In the genomic region with DNA sequence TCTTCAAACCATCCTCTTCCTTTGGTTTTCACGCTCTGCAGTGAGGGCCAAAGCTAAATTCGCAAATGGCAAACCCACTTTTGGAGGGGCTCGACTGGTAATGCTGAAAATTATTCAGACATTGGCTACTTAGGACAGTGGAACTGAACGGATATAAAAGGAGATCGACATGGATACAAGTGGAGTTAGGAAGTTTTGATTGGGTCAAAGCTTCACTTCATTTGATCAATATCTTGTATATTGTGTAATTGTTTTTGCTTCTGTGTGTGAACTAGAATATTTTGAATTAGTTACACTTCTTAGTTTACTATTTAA, we compare ENCODE assay signal across 10 cellular contexts. TPM values are rescaled to one million over a fixed set of nuclear protein-coding genes. Genes with fewer than 3 reads are reported as not detected.
A peak's percentile ranks its signal among the peaks of the same experiment; 100 is the strongest.
DNase-seq lines count a peak whose midpoint lies in the region; ATAC-seq and TF ChIP-seq lines count a peak whose summit lies in the region.
"Had no signal": no experiment of that assay in that cellular context is flagged by ENCODE, and none has a peak within 500 bp of the region (broad histone marks: within the 10 kb centered on the region; RNA-seq: fewer than 3 reads in every experiment).

No MANE protein-coding gene starts in this region.

- peaks cover 0 to 34% of the 10 kb centered on the region in 2 donors for H3K4me1 ChIP-seq in left lung
- peaks cover 8 to 18% of the 10 kb centered on the region in 2 donors for H3K4me1 ChIP-seq in thoracic aorta (ENCODE audit: control insufficient read depth in 1 of 2, low read depth in 2 of 2)

- H3K27ac Mint-ChIP-seq in activated CD8-positive, alpha-beta memory T cell treated with anti-CD3 and anti-CD28 coated beads, Interleukin-2, amount 10 ng/mL, durations not matched to agents 7 days and 5 days, result peak overlapping the region; percentile 86
- H3K27ac Mint-ChIP-seq in activated naive CD8-positive, alpha-beta T cell treated with anti-CD3 and anti-CD28 coated beads, Interleukin-2, amount 50 U/mL, for 24 hours, result peak overlapping the region; percentile 59

- no peaks in the 10 kb centered on the region for H3K27me3 Mint-ChIP-seq in activated CD8-positive, alpha-beta memory T cell treated with anti-CD3 and anti-CD28 coated beads, Interleukin-2, amount 10 ng/mL, durations not matched to agents 7 days and 5 days
- H3K27me3 Mint-ChIP-seq in activated naive CD8-positive, alpha-beta T cell treated with anti-CD3 and anti-CD28 coated beads, Interleukin-2, amount 50 U/mL, for 24 hours, result no peaks in the 10 kb centered on the region

- intact Hi-C loops in left lung (cut with DNase I), result no loop called here

- H3K36me3 Mint-ChIP-seq in activated CD8-positive, alpha-beta memory T cell treated with anti-CD3 and anti-CD28 coated beads, Interleukin-2, amount 10 ng/mL, durations not matched to agents 7 days and 5 days, result peaks cover 15% of the 10 kb centered on the region
- H3K36me3 Mint-ChIP-seq in activated naive CD8-positive, alpha-beta T cell treated with anti-CD3 and anti-CD28 coated beads, Interleukin-2, amount 50 U/mL, for 24 hours (ENCODE audit: low read depth), result peaks cover 5% of the 10 kb centered on the region

- no peaks in the 10 kb centered on the region for H3K9me3 Mint-ChIP-seq in activated CD8-positive, alpha-beta memory T cell treated with anti-CD3 and anti-CD28 coated beads, Interleukin-2, amount 10 ng/mL, durations not matched to agents 7 days and 5 days (ENCODE audit: low read depth)
- no peaks in the 10 kb centered on the region for H3K9me3 Mint-ChIP-seq in activated naive CD8-positive, alpha-beta T cell treated with anti-CD3 and anti-CD28 coated beads, Interleukin-2, amount 50 U/mL, for 24 hours

- H3K27me3 ChIP-seq in left lung (no peaks in the 10 kb centered on the region), thoracic aorta (replicated peaks; ENCODE audit: insufficient read depth) (no peaks in the 10 kb centered on the region)

- H3K4me3 ChIP-seq in left lung, result peak overlapping the region; percentile 62 to 84
- H3K4me3 ChIP-seq in thoracic aorta, result peak overlapping the region; percentile 79

- peak overlapping the region; percentile 81 for H3K4me3 Mint-ChIP-seq in activated CD8-positive, alpha-beta memory T cell treated with anti-CD3 and anti-CD28 coated beads, Interleukin-2, amount 10 ng/mL, durations not matched to agents 7 days and 5 days
- peak overlapping the region; percentile 84 for H3K4me3 Mint-ChIP-seq in activated naive CD8-positive, alpha-beta T cell treated with anti-CD3 and anti-CD28 coated beads, Interleukin-2, amount 50 U/mL, for 24 hours

- peaks cover 0 to 21% of the 10 kb centered on the region in 2 donors for H3K36me3 ChIP-seq in left lung
- H3K36me3 ChIP-seq in thoracic aorta, result peaks cover 2% of the 10 kb centered on the region

- H3K27ac ChIP-seq in left lung (peak overlapping the region; percentile 93 to 99), thoracic aorta (peak overlapping the region; percentile 92 to 94)

- H3K9me3 ChIP-seq in left lung (no peaks in the 10 kb centered on the region), thoracic aorta (no peaks in the 10 kb centered on the region)

- no peak for ATAC-seq in activated CD8-positive, alpha-beta memory T cell treated with anti-CD3 and anti-CD28 coated beads, Interleukin-2, amount 10 ng/mL, durations not matched to agents 7 days and 5 days
- no peak for ATAC-seq in activated naive CD8-positive, alpha-beta T cell treated with anti-CD3 and anti-CD28 coated beads, Interleukin-2, amount 50 U/mL, for 24 hours
- ATAC-seq in left lung, result peak; percentile 1
- no peak for ATAC-seq in thoracic aorta (ENCODE audit: insufficient number of reproducible peaks, low FRiP score, low read depth)

- DNase-seq in activated CD8-positive, alpha-beta memory T cell treated with anti-CD3 and anti-CD28 coated beads, Interleukin-2, amount 10 ng/mL, durations not matched to agents 7 days and 5 days, result no peak
- DNase-seq in activated CD8-positive, alpha-beta memory T cell treated with anti-CD3 and anti-CD28 coated beads, Interleukin-2, amount 50 U/mL, for 48 hours, result no peak
- DNase-seq in activated naive CD8-positive, alpha-beta T cell treated with anti-CD3 and anti-CD28 coated beads, Interleukin-2, amount 50 U/mL, for 24 hours, result no peak
- DNase-seq in left lung, result no peak
- no peak for DNase-seq in thoracic aorta (ENCODE audit: low spot score)
- no peak for DNase-seq in germinal center (ENCODE audit: low spot score)
- DNase-seq in NCI-H2029 (lab: John Stamatoyannopoulos, UW), result no peak
- no peak for DNase-seq in NOMO-1 treated with DMSO at 0.1 percent for 48 hours (lab: John Stamatoyannopoulos, UW; ENCODE audit: unreplicated experiment)
- DNase-seq: kidney glomerular epithelial cell, NCI-H446 treated with DMSO at 0.1 percent for 48 hours had no signal

- CTCF ChIA-PET in activated CD8-positive, alpha-beta memory T cell treated with anti-CD3 and anti-CD28 coated beads, Interleukin-2, amount 10 ng/mL, durations not matched to agents 7 days and 5 days (lab: Charles Lee), result interaction anchor here (0.6 to 2.4 kb wide), 11 partner anchors 8 to 1363 kb away, joined by 3 to 19 read pairs (median 4); a partner anchor contains a TSS

- no peak for TF ChIP-seq CTCF in left lung (IDR thresholded peaks at IDR 0.05)
- no peak for TF ChIP-seq CTCF in thoracic aorta (IDR thresholded peaks at IDR 0.05)

- H3K4me1 Mint-ChIP-seq in activated CD8-positive, alpha-beta memory T cell treated with anti-CD3 and anti-CD28 coated beads, Interleukin-2, amount 10 ng/mL, durations not matched to agents 7 days and 5 days, result peaks cover 33% of the 10 kb centered on the region
- H3K4me1 Mint-ChIP-seq in activated naive CD8-positive, alpha-beta T cell treated with anti-CD3 and anti-CD28 coated beads, Interleukin-2, amount 50 U/mL, for 24 hours, result peaks cover 36% of the 10 kb centered on the region

RNA-seq across cellular contexts. Expression of a gene that starts 1.2 kb away (rescaled TPM):
- total RNA-seq in activated CD8-positive, alpha-beta memory T cell treated with anti-CD3 and anti-CD28 coated beads, Interleukin-2, amount 10 ng/mL, durations not matched to agents 7 days and 5 days, result 1 to 10 TPM; 7.0 to 9.0 TPM
- total RNA-seq in left lung, result 10 to 100 TPM; 24.7 to 35.5 TPM
- total RNA-seq in thoracic aorta, result 10 to 100 TPM; 36.4 to 38.6 TPM
